Comparison of ENCODE assay signal across 20 cellular contexts in genomic region chr4:56218230-56218895, GRCh38.
"Had no signal": no experiment of that assay in that cellular context is flagged by ENCODE, and none has a peak within 500 bp of the region (broad histone marks: within the 10 kb centered on the region; RNA-seq: fewer than 3 reads in every experiment).

No MANE protein-coding gene starts in this region.

- H3K9ac ChIP-seq: parathyroid adenoma had no signal

- H3K4me1 ChIP-seq: heart left ventricle, psoas muscle had no signal

- H3K27me3 Mint-ChIP-seq: dendritic cell treated with granulocyte-macrophage colony-stimulating factor and Interleukin-4, amounts not matched to agents 40 ng/mL and 50 ng/mL, for 4 days had no signal

- H3K27ac ChIP-seq: heart left ventricle, parathyroid adenoma, psoas muscle, skin epidermis, stomach, thoracic aorta had no signal

- H3K36me3 Mint-ChIP-seq: natural killer cell treated with Interleukin-12 subunit alpha and Interleukin-12 subunit beta and Interleukin-15 and Interleukin-18, amount 100 ng/mL, for 72 hours had no signal

- H3K4me3 ChIP-seq: heart left ventricle, psoas muscle, skin epidermis, stomach, thoracic aorta, transverse colon had no signal

- DNase-seq: cerebellar nuclear complex; foreskin melanocyte; heart left ventricle; hypothalamus; islet precursor cell; mammary epithelial cell; psoas muscle; retina; stimulated activated CD4-positive, alpha-beta T cell treated with anti-CD3 and anti-CD28 coated beads, Interleukin-12 subunit alpha, Interleukin-12 subunit beta, amount 100 ng/mL, for 4 hours; stimulated activated naive CD4-positive, alpha-beta T cell; stomach; substantia nigra; transverse colon had no signal

- H3K4me3 Mint-ChIP-seq: dendritic cell treated with granulocyte-macrophage colony-stimulating factor and Interleukin-4, amounts not matched to agents 40 ng/mL and 50 ng/mL, for 4 days; natural killer cell treated with Interleukin-12 subunit alpha and Interleukin-12 subunit beta and Interleukin-15 and Interleukin-18, amount 100 ng/mL, for 72 hours had no signal

- H3K9me3 ChIP-seq: heart left ventricle, psoas muscle, stomach, thoracic aorta, transverse colon had no signal

- H2AFZ ChIP-seq: parathyroid adenoma had no signal

- H3K9me3 Mint-ChIP-seq: dendritic cell treated with granulocyte-macrophage colony-stimulating factor and Interleukin-4, amounts not matched to agents 40 ng/mL and 50 ng/mL, for 4 days; natural killer cell treated with Interleukin-12 subunit alpha and Interleukin-12 subunit beta and Interleukin-15 and Interleukin-18, amount 100 ng/mL, for 72 hours had no signal

- H3K36me3 ChIP-seq: heart left ventricle, stomach, thoracic aorta, transverse colon had no signal

- H3K27ac Mint-ChIP-seq: dendritic cell treated with granulocyte-macrophage colony-stimulating factor and Interleukin-4, amounts not matched to agents 40 ng/mL and 50 ng/mL, for 4 days; natural killer cell treated with Interleukin-12 subunit alpha and Interleukin-12 subunit beta and Interleukin-15 and Interleukin-18, amount 100 ng/mL, for 72 hours had no signal

- ATAC-seq: heart left ventricle; left lobe of liver; natural killer cell treated with Interleukin-12 subunit alpha and Interleukin-12 subunit beta and Interleukin-15 and Interleukin-18, amount 100 ng/mL, for 72 hours; psoas muscle; sciatic nerve had no signal

- H3K27me3 ChIP-seq: heart left ventricle, stomach, transverse colon had no signal

- H3K79me2 ChIP-seq: parathyroid adenoma had no signal
